1 cellular context compared by ENCODE assay signal in genomic region chr3:192571197-192571791, GRCh38.
TF ChIP-seq lines count a peak whose summit lies in the region.

No MANE protein-coding gene starts in this region.

TF ChIP-seq in HepG2, 621 proteins besides CTCF, POLR2A, EP300 and RAD21:
- TF ChIP-seq, protein P1, sequence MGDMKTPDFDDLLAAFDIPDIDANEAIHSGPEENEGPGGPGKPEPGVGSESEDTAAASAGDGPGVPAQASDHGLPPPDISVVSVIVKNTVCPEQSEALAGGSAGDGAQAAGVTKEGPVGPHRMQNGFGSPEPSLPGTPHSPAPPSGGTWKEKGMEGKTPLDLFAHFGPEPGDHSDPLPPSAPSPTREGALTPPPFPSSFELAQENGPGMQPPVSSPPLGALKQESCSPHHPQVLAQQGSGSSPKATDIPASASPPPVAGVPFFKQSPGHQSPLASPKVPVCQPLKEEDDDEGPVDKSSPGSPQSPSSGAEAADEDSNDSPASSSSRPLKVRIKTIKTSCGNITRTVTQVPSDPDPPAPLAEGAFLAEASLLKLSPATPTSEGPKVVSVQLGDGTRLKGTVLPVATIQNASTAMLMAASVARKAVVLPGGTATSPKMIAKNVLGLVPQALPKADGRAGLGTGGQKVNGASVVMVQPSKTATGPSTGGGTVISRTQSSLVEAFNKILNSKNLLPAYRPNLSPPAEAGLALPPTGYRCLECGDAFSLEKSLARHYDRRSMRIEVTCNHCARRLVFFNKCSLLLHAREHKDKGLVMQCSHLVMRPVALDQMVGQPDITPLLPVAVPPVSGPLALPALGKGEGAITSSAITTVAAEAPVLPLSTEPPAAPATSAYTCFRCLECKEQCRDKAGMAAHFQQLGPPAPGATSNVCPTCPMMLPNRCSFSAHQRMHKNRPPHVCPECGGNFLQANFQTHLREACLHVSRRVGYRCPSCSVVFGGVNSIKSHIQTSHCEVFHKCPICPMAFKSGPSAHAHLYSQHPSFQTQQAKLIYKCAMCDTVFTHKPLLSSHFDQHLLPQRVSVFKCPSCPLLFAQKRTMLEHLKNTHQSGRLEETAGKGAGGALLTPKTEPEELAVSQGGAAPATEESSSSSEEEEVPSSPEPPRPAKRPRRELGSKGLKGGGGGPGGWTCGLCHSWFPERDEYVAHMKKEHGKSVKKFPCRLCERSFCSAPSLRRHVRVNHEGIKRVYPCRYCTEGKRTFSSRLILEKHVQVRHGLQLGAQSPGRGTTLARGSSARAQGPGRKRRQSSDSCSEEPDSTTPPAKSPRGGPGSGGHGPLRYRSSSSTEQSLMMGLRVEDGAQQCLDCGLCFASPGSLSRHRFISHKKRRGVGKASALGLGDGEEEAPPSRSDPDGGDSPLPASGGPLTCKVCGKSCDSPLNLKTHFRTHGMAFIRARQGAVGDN (CRISPR knock-in tag; IDR thresholded peaks at IDR 0.05), result no peak
- TF ChIP-seq ELF4 (CRISPR knock-in tag; IDR thresholded peaks at IDR 0.05; ENCODE audit: borderline replicate concordance), result no peak
- TF ChIP-seq, protein P2, sequence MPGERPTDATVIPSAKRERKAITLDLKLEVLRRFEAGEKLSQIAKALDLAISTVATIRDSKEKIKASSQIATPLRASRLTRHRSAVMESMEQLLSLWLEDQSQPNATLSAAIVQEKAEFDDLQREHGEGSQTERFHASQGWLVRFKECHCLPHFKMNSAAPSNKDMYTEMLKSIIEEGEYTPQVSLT (CRISPR knock-in tag; IDR thresholded peaks at IDR 0.05; ENCODE audit: borderline replicate concordance, low read depth), result no peak
- no peak for TF ChIP-seq ZNF432 (CRISPR knock-in tag; IDR thresholded peaks at IDR 0.05; ENCODE audit: borderline replicate concordance)
- no peak for TF ChIP-seq NR2F2 (IDR thresholded peaks at IDR 0.05; ENCODE audit: borderline replicate concordance, low read depth)
- no peak for TF ChIP-seq ZNF24 (IDR thresholded peaks at IDR 0.05)
- no peak for TF ChIP-seq ZNF670 (CRISPR knock-in tag; IDR thresholded peaks at IDR 0.05; ENCODE audit: borderline replicate concordance)
- no peak for TF ChIP-seq ZNF430 (CRISPR knock-in tag; IDR thresholded peaks at IDR 0.05)
- TF ChIP-seq, protein P3, sequence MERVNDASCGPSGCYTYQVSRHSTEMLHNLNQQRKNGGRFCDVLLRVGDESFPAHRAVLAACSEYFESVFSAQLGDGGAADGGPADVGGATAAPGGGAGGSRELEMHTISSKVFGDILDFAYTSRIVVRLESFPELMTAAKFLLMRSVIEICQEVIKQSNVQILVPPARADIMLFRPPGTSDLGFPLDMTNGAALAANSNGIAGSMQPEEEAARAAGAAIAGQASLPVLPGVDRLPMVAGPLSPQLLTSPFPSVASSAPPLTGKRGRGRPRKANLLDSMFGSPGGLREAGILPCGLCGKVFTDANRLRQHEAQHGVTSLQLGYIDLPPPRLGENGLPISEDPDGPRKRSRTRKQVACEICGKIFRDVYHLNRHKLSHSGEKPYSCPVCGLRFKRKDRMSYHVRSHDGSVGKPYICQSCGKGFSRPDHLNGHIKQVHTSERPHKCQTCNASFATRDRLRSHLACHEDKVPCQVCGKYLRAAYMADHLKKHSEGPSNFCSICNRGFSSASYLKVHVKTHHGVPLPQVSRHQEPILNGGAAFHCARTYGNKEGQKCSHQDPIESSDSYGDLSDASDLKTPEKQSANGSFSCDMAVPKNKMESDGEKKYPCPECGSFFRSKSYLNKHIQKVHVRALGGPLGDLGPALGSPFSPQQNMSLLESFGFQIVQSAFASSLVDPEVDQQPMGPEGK (CRISPR knock-in tag; IDR thresholded peaks at IDR 0.05), result no peak
- TF ChIP-seq SP1 (IDR thresholded peaks at IDR 0.05), result no peak
- TF ChIP-seq SP1 (CRISPR knock-in tag; IDR thresholded peaks at IDR 0.05), result no peak
- TF ChIP-seq, protein P4, sequence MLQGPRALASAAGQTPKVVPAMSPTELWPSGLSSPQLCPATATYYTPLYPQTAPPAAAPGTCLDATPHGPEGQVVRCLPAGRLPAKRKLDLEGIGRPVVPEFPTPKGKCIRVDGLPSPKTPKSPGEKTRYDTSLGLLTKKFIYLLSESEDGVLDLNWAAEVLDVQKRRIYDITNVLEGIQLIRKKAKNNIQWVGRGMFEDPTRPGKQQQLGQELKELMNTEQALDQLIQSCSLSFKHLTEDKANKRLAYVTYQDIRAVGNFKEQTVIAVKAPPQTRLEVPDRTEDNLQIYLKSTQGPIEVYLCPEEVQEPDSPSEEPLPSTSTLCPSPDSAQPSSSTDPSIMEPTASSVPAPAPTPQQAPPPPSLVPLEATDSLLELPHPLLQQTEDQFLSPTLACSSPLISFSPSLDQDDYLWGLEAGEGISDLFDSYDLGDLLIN (CRISPR knock-in tag; IDR thresholded peaks at IDR 0.05; ENCODE audit: borderline replicate concordance), result no peak
- no peak for TF ChIP-seq FOSL1 (CRISPR knock-in tag; IDR thresholded peaks at IDR 0.05; ENCODE audit: borderline replicate concordance)
- TF ChIP-seq THAP7 (CRISPR knock-in tag; IDR thresholded peaks at IDR 0.05), result no peak
- no peak for TF ChIP-seq TRIM22 (IDR thresholded peaks at IDR 0.05)
- TF ChIP-seq JDP2 (CRISPR knock-in tag; IDR thresholded peaks at IDR 0.05; ENCODE audit: borderline replicate concordance), result no peak
- no peak for TF ChIP-seq BRD4 (CRISPR knock-in tag; IDR thresholded peaks at IDR 0.05)
- no peak for TF ChIP-seq MLX (CRISPR knock-in tag; IDR thresholded peaks at IDR 0.05)
- no peak for TF ChIP-seq ZBTB38 (CRISPR knock-in tag; IDR thresholded peaks at IDR 0.05)
